In the genomic region with DNA sequence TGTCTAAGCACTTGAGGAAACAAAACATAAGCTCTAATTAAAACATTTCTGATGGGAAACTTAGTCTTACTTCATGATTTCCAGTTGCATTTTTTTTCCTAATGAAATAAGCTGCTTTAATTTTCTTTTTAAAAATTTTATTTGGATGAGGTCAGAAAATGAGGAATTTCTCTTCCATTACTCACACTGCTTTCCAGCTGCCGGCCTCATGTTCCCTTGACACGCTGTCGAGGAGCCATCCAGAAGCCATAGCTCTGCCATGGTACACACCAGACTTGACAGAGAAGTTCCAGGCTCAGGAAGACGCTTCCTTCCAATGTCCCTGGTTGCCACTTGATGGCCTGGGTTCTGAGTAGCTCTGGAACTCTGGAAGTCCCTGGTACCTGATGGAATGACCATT, we compare ENCODE assay signal across 11 cellular contexts. TPM values are rescaled to one million over a fixed set of nuclear protein-coding genes. Genes with fewer than 3 reads are reported as not detected.
DNase-seq lines count a peak whose midpoint lies in the region; ATAC-seq, FAIRE-seq and TF ChIP-seq lines count a peak whose summit lies in the region.
"Had no signal": no experiment of that assay in that cellular context is flagged by ENCODE, and none has a peak within 500 bp of the region (broad histone marks: within the 10 kb centered on the region; RNA-seq: fewer than 3 reads in every experiment).

No MANE protein-coding gene starts in this region.

- no peaks in the 10 kb centered on the region for H3K9me2 ChIP-seq in OCI-LY1 (ENCODE audit: low read depth, low read length)

- BruUV-seq in endothelial cell of umbilical vein (replicated peaks; lab: Mats Ljungman, UMichigan), result no TSS peak

- H3F3A ChIP-seq in OCI-LY1 (ENCODE audit: insufficient read depth, low read length), result no peaks in the 10 kb centered on the region

- no peaks in the 10 kb centered on the region for H3K79me2 ChIP-seq in OCI-LY1 (ENCODE audit: insufficient read depth, low read length)
- no peaks in the 10 kb centered on the region for H3K79me2 ChIP-seq in endothelial cell of umbilical vein (ENCODE audit: control insufficient read depth, insufficient read depth, low read length)

- H2AFZ ChIP-seq in OCI-LY1 (ENCODE audit: low read length) (no peak overlapping the region), endothelial cell of umbilical vein (ENCODE audit: low read depth, low read length) (peak overlapping the region; percentile 79)

- H3K36me3 ChIP-seq in OCI-LY1 (ENCODE audit: insufficient read depth, low read length) (no peaks in the 10 kb centered on the region), endothelial cell of umbilical vein (ENCODE audit: control insufficient read depth in 2 of 2, extremely low read depth in 1 of 2, insufficient read depth in 2 of 2, low read length in 2 of 2) (no peaks in the 10 kb centered on the region)
- H3K36me3 ChIP-seq: SJCRH30 had no signal

- POLR2A ChIA-PET in CD4-positive, alpha-beta T cell (lab: Charles Lee), result interaction anchor here (0.7 to 8.0 kb wide), 20 partner anchors 9 to 468 kb away, joined by 3 to 203 read pairs (median 6); a partner anchor contains a TSS
- POLR2A ChIA-PET in endothelial cell of umbilical vein (lab: Charles Lee), result interaction anchor here (0.8 to 2.8 kb wide), 2 partner anchors 11 to 13 kb away, joined by 4 to 14 read pairs; a partner anchor contains a TSS

- H3K27ac Mint-ChIP-seq in CD4-positive, alpha-beta T cell, result peak overlapping the region; percentile 98
- peak overlapping the region; percentile 61 for H3K27ac Mint-ChIP-seq in osteocyte (ENCODE audit: unreplicated experiment)

- H3K4me2 ChIP-seq in OCI-LY1 (ENCODE audit: low read length) (0 out of 2 replicates have a peak overlapping the region, but pooled peaks have one; percentile 59), endothelial cell of umbilical vein (ENCODE audit: insufficient read depth, low read length) (no peak overlapping the region)

- H3K27me3 ChIP-seq in CD4-positive, alpha-beta T cell (ENCODE audit: control insufficient read depth, insufficient read depth, low read length), result no peaks in the 10 kb centered on the region
- no peaks in the 10 kb centered on the region for H3K27me3 ChIP-seq in OCI-LY1 (ENCODE audit: insufficient read depth, low read length)
- no peaks in the 10 kb centered on the region for H3K27me3 ChIP-seq in endothelial cell of umbilical vein (ENCODE audit: control insufficient read depth in 2 of 2, insufficient read depth in 2 of 2, low read length in 2 of 2)
- H3K27me3 ChIP-seq: SJCRH30 had no signal

- no peak for DNase-seq in CD4-positive, alpha-beta T cell
- no peak for DNase-seq in endothelial cell of umbilical vein (ENCODE audit: low read depth, low spot score)
- no peak for DNase-seq in osteocyte (ENCODE audit: extremely low spot score, unreplicated experiment)
- no peak for DNase-seq in NCI-H510A (lab: John Stamatoyannopoulos, UW)
- DNase-seq in AML-193 (lab: John Stamatoyannopoulos, UW), result no peak
- DNase-seq in SHP77 treated with DMSO at 0.1 percent for 48 hours (lab: John Stamatoyannopoulos, UW), result no peak
- DNase-seq in stimulated activated naive CD4-positive, alpha-beta T cell treated with Interleukin-2 at 50 U/mL for 16 hours (lab: John Stamatoyannopoulos, UW), result no peak
- DNase-seq: effector CD4-positive, alpha-beta T cell had no signal

- no peak for TF ChIP-seq CTCF in CD4-positive, alpha-beta T cell (IDR thresholded peaks at IDR 0.05)
- TF ChIP-seq CTCF in OCI-LY1 (IDR thresholded peaks at IDR 0.05; ENCODE audit: low read length), result no peak
- TF ChIP-seq CTCF in endothelial cell of umbilical vein (IDR thresholded peaks at IDR 0.05; ENCODE audit: extremely low read depth in 1 of 2, insufficient read depth in 1 of 2, low read depth in 1 of 2, low read length in 2 of 2), result no peak
- no peak for TF ChIP-seq CTCF in osteocyte (IDR thresholded peaks at IDR 0.05)

- CTCF ChIA-PET in CD4-positive, alpha-beta T cell (lab: Charles Lee), result interaction anchor here (1.0 to 2.9 kb wide), 5 partner anchors 12 to 211 kb away, joined by 3 to 29 read pairs (median 4); a partner anchor contains a TSS
- CTCF ChIA-PET in endothelial cell of umbilical vein (lab: Charles Lee), result interaction anchor here (0.5 to 6.1 kb wide), 17 partner anchors 9 to 368 kb away, joined by 3 to 62 read pairs (median 4); a partner anchor contains a TSS

- dilution Hi-C loops in endothelial cell of umbilical vein (cut with MboI; ENCODE audit: extremely low pct_ligation_motif_present, low sequenced_read_pairs), result no loop called here

- no peaks in the 10 kb centered on the region for H3K9me3 ChIP-seq in CD4-positive, alpha-beta T cell (ENCODE audit: control insufficient read depth, low read length)
- H3K9me3 ChIP-seq in OCI-LY1 (ENCODE audit: low read length) (no peaks in the 10 kb centered on the region), endothelial cell of umbilical vein (replicated peaks; ENCODE audit: control insufficient read depth, insufficient read depth, low read length) (no peaks in the 10 kb centered on the region)
- H3K9me3 ChIP-seq: SJCRH30 had no signal

- H3K27me3 Mint-ChIP-seq in CD4-positive, alpha-beta T cell, result no peaks in the 10 kb centered on the region
- H3K27me3 Mint-ChIP-seq in osteocyte (ENCODE audit: unreplicated experiment), result no peaks in the 10 kb centered on the region

- H3K4me3 ChIP-seq in OCI-LY1 (ENCODE audit: low read depth, low read length, poor library complexity, severe bottlenecking) (no peak overlapping the region), endothelial cell of umbilical vein (replicated peaks in 1 of 3; ENCODE audit: insufficient read depth in 1 of 3, low read depth in 1 of 3, low read length in 3 of 3) (no peak overlapping the region)
- H3K4me3 ChIP-seq: SJCRH30 had no signal

- TF ChIP-seq POLR2A in endothelial cell of umbilical vein (IDR thresholded peaks at IDR 0.05; ENCODE audit: low read depth, low read length), result no peak

- peaks cover 70% of the 10 kb centered on the region for H3K4me1 Mint-ChIP-seq in CD4-positive, alpha-beta T cell (ENCODE audit: low read depth)
- H3K4me1 Mint-ChIP-seq in osteocyte (ENCODE audit: unreplicated experiment), result peaks cover 23% of the 10 kb centered on the region

- no peak for ATAC-seq in CD4-positive, alpha-beta T cell (ENCODE audit: poor library complexity)

- H3K9me3 Mint-ChIP-seq in CD4-positive, alpha-beta T cell, result no peaks in the 10 kb centered on the region
- no peaks in the 10 kb centered on the region for H3K9me3 Mint-ChIP-seq in osteocyte (ENCODE audit: unreplicated experiment)

- H3K9me1 ChIP-seq in endothelial cell of umbilical vein (replicated peaks; ENCODE audit: control insufficient read depth, extremely low read depth, insufficient read depth, low read length), result no peaks in the 10 kb centered on the region

- H3K27ac ChIP-seq in CD4-positive, alpha-beta T cell (ENCODE audit: low read depth, low read length), result peak overlapping the region; percentile 80
- H3K27ac ChIP-seq in OCI-LY1 (ENCODE audit: low read depth, low read length, poor library complexity, severe bottlenecking) (no peak overlapping the region), endothelial cell of umbilical vein (ENCODE audit: insufficient read depth, low read depth, low read length) (no peak overlapping the region)
- H3K27ac ChIP-seq: SJCRH30 had no signal

- H3K9ac ChIP-seq in OCI-LY1 (ENCODE audit: low read length) (no peak overlapping the region), endothelial cell of umbilical vein (replicated peaks; ENCODE audit: extremely low read depth, insufficient read depth, low read length) (no peak overlapping the region)

- no peaks in the 10 kb centered on the region for H3K36me3 Mint-ChIP-seq in CD4-positive, alpha-beta T cell (ENCODE audit: low read depth)
- H3K36me3 Mint-ChIP-seq in osteocyte (ENCODE audit: unreplicated experiment), result no peaks in the 10 kb centered on the region

- H3K4me3 Mint-ChIP-seq in CD4-positive, alpha-beta T cell, result peak overlapping the region; percentile 82
- H3K4me3 Mint-ChIP-seq in osteocyte (ENCODE audit: unreplicated experiment), result no peak overlapping the region

- FAIRE-seq in endothelial cell of umbilical vein (lab: Jason Lieb, UNC), result no peak
- FAIRE-seq: G401.6 had no signal

- intact Hi-C loops in CD4-positive, alpha-beta T cell (cut with DNase I, micrococcal nuclease), result loop anchor here (2.0 to 10.0 kb wide), 6 partner anchors 43 to 466 kb away; a partner anchor contains a TSS
- intact Hi-C loops in endothelial cell of umbilical vein (cut with micrococcal nuclease), result loop anchor here (5.0 kb wide), 1 partner anchor 113 kb away; no protein-coding TSS in a partner anchor

- H3K4me1 ChIP-seq in OCI-LY1 (ENCODE audit: insufficient read depth, low read length, severe bottlenecking) (peaks cover 33% of the 10 kb centered on the region), endothelial cell of umbilical vein (ENCODE audit: control insufficient read depth, extremely low read depth, insufficient read depth, low read length) (peaks cover 13% of the 10 kb centered on the region)

- H4K20me1 ChIP-seq in OCI-LY1 (ENCODE audit: insufficient read depth, low read length), result no peaks in the 10 kb centered on the region
- no peaks in the 10 kb centered on the region for H4K20me1 ChIP-seq in endothelial cell of umbilical vein (replicated peaks; ENCODE audit: control insufficient read depth, extremely low read depth, insufficient read depth, low read length)

TF ChIP-seq in endothelial cell of umbilical vein, 7 proteins besides CTCF, POLR2A, EP300 and RAD21:
- TF ChIP-seq, protein P1, sequence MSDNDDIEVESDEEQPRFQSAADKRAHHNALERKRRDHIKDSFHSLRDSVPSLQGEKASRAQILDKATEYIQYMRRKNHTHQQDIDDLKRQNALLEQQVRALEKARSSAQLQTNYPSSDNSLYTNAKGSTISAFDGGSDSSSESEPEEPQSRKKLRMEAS (IDR thresholded peaks at IDR 0.05; ENCODE audit: insufficient read depth, insufficient read length), result no peak
- TF ChIP-seq GATA2 (IDR thresholded peaks at IDR 0.05; ENCODE audit: insufficient read depth, insufficient read length, low read depth, low read length), result no peak
- no peak for TF ChIP-seq MYC (IDR thresholded peaks at IDR 0.05; ENCODE audit: low read depth, low read length)
- no peak for TF ChIP-seq JUN (IDR thresholded peaks at IDR 0.05; ENCODE audit: borderline replicate concordance, insufficient read depth, insufficient read length, low read depth)
TF ChIP-seq in endothelial cell of umbilical vein: peak in this region for 0.

RNA-seq across cellular contexts. Expression of a gene that starts 12.1 kb away (rescaled TPM):
- total RNA-seq in CD4-positive, alpha-beta T cell, result 100 to 1,000 TPM; 108 to 112 TPM
- total RNA-seq in endothelial cell of umbilical vein (111 and 117 TPM in 2 replicates), osteocyte (49.8 and 50.0 TPM in 2 replicates)
- polyA plus RNA-seq in endothelial cell of umbilical vein, result 141 and 148 TPM in 2 replicates
- 144 and 152 TPM in 2 replicates for polyA plus RNA-seq in endothelial cell of umbilical vein (2011; cell fraction: cytosol; rRNA removed)
- 140 and 156 TPM in 2 replicates for polyA plus RNA-seq in endothelial cell of umbilical vein (2011; cell fraction: nucleus; rRNA removed)
- polyA plus RNA-seq in endothelial cell of umbilical vein (2012), result 85.6 and 119 TPM in 2 replicates
- polyA minus RNA-seq in endothelial cell of umbilical vein, result 256 and 277 TPM in 2 replicates
- 18.7 TPM for polyA minus RNA-seq in endothelial cell of umbilical vein (2011; cell fraction: cytosol; rRNA and poly(A)+ RNA removed)
- polyA minus RNA-seq in endothelial cell of umbilical vein (2011; cell fraction: nucleus; rRNA and poly(A)+ RNA removed), result 306 and 317 TPM in 2 replicates
